ENCODE assay signal across 8 cellular contexts in genomic region chr2:169827272-169828140, GRCh38. TPM values are rescaled to one million over a fixed set of nuclear protein-coding genes. Genes with fewer than 3 reads are reported as not detected.
A peak's percentile ranks its signal among the peaks of the same experiment; 100 is the strongest.
DNase-seq lines count a peak whose midpoint lies in the region; ATAC-seq and TF ChIP-seq lines count a peak whose summit lies in the region.

UBR3 (plus strand) TSS chr2:169827454; CDS start chr2:169827508, 54 bp downstream.

- DNase-seq in AG10803 (ENCODE audit: low read depth) (peak; percentile 93), NCI-H510A (lab: John Stamatoyannopoulos, UW) (peak; percentile 96), cerebellum (ENCODE audit: low spot score) (peak; percentile 98), kidney epithelial cell (ENCODE audit: low read depth) (peak; percentile 54)
- DNase-seq in activated CD4-positive, alpha-beta T cell treated with anti-CD3 and anti-CD28 coated beads for 24 hours (ENCODE audit: low read depth in 2 of 2): peak; percentile 86 to 87
- peak; percentile 95 for DNase-seq in stimulated activated CD4-positive, alpha-beta T cell treated with anti-CD3 and anti-CD28 coated beads, Interleukin-15, amount 100 ng/mL, for 24 hours

- no peaks in the 10 kb centered on the region for H3K36me3 ChIP-seq in kidney epithelial cell (ENCODE audit: control insufficient read depth, insufficient read depth, low read length)

- H3K4me3 ChIP-seq in AG10803 (ENCODE audit: low read length): peak within 1 kb of the TSS; percentile 88
- H3K4me3 ChIP-seq in kidney epithelial cell (ENCODE audit: low read depth, low read length): peak within 1 kb of the TSS; percentile 96

- peak; percentile 80 for ATAC-seq in GM19025 (IDR thresholded peaks at IDR 0.05; ENCODE audit: low read depth, unreplicated experiment)
- peak; percentile 84 for ATAC-seq in HG03280 (IDR thresholded peaks at IDR 0.05; ENCODE audit: unreplicated experiment)

- TF ChIP-seq CTCF in AG10803 (conservative IDR thresholded peaks at IDR 0.05; ENCODE audit: low read length) (peak; percentile 17), kidney epithelial cell (IDR thresholded peaks at IDR 0.05; ENCODE audit: insufficient read depth, low read length, poor library complexity, severe bottlenecking) (no peak)

- no peaks in the 10 kb centered on the region for H3K27me3 ChIP-seq in kidney epithelial cell (ENCODE audit: control insufficient read depth, insufficient read depth, low read length)

RNA-seq across cellular contexts. Expression of gene UBR3, which starts in this region (rescaled TPM):
- total RNA-seq in cerebellum: 130 TPM
- total RNA-seq in kidney epithelial cell: 18.2 and 23.0 TPM in 2 replicates

Comparison
In these comparisons a context has a peak if more than half of its experiments do, and no peak if none do; other contexts are left out.
1. Peak in every context shown above with its lines: DNase-seq, ATAC-seq and H3K4me3 ChIP-seq.